1 cellular context compared by ENCODE assay signal in genomic region chr17:42773290-42774035, GRCh38.
TF ChIP-seq lines count a peak whose summit lies in the region.

VPS25 (plus strand) TSS chr17:42773449; CDS start chr17:42773476, 27 bp downstream.

TF ChIP-seq in A549, 52 proteins besides CTCF, POLR2A, EP300 and RAD21 (continued from another document):
- TF ChIP-seq, protein P1, sequence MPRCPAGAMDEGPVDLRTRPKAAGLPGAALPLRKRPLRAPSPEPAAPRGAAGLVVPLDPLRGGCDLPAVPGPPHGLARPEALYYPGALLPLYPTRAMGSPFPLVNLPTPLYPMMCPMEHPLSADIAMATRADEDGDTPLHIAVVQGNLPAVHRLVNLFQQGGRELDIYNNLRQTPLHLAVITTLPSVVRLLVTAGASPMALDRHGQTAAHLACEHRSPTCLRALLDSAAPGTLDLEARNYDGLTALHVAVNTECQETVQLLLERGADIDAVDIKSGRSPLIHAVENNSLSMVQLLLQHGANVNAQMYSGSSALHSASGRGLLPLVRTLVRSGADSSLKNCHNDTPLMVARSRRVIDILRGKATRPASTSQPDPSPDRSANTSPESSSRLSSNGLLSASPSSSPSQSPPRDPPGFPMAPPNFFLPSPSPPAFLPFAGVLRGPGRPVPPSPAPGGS (IDR thresholded peaks at IDR 0.05), result peak; percentile 96
- TF ChIP-seq PBX3 (IDR thresholded peaks at IDR 0.05), result 0 out of 2 replicates have a peak, but pooled peaks have one; percentile 69
- no peak for TF ChIP-seq CBX8 (IDR thresholded peaks at IDR 0.05)
- TF ChIP-seq, protein P2, sequence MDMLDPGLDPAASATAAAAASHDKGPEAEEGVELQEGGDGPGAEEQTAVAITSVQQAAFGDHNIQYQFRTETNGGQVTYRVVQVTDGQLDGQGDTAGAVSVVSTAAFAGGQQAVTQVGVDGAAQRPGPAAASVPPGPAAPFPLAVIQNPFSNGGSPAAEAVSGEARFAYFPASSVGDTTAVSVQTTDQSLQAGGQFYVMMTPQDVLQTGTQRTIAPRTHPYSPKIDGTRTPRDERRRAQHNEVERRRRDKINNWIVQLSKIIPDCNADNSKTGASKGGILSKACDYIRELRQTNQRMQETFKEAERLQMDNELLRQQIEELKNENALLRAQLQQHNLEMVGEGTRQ (IDR thresholded peaks at IDR 0.05), result no peak
- TF ChIP-seq JUN (IDR thresholded peaks at IDR 0.05), result peak; percentile 95 to 98
- no peak for TF ChIP-seq E2F6 (IDR thresholded peaks at IDR 0.05; ENCODE audit: borderline replicate concordance, low read depth)
- no peak for TF ChIP-seq ZSCAN20 (CRISPR knock-in tag; IDR thresholded peaks at IDR 0.05)
- TF ChIP-seq SMC3 (IDR thresholded peaks at IDR 0.05), result peak; percentile 42
- TF ChIP-seq GATA3 (IDR thresholded peaks at IDR 0.05; ENCODE audit: borderline replicate concordance), result no peak
- TF ChIP-seq RARB (CRISPR knock-in tag; IDR thresholded peaks at IDR 0.05), result no peak
- no peak for TF ChIP-seq MYC (IDR thresholded peaks at IDR 0.05; ENCODE audit: borderline replicate concordance, low read length)
- no peak for TF ChIP-seq CHD2 (IDR thresholded peaks at IDR 0.05; ENCODE audit: low read length, partially characterized antibody)
- 0 out of 2 replicates have a peak, but pooled peaks have one; percentile 12 for TF ChIP-seq ELK1 (IDR thresholded peaks at IDR 0.05; ENCODE audit: low read depth, low read length)
- TF ChIP-seq KDM5A (IDR thresholded peaks at IDR 0.05), result peak; percentile 95
